13 cellular contexts compared by ENCODE assay signal in the genomic region with DNA sequence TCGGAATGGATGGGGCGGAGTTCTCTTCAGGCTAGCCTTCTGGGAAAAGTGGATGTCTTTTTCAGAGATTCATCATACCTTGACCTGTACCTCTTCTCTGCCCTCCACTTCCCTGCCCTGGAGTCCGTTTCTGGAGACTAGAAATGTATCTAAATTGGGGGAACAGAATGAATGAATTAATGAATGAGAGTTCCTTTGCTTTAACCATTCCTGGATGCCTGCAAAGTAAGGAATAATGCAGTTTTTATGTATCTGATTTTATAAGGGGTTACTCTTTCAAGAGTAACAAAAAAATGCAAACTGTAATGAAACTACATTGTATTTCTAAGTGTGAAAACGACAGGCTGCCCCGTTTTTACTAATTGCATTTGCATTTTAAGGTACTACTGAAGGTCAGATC. TPM values are rescaled to one million over a fixed set of nuclear protein-coding genes. Genes with fewer than 3 reads are reported as not detected.
DNase-seq lines count a peak whose midpoint lies in the region; TF ChIP-seq lines count a peak whose summit lies in the region.
"Had no signal": no experiment of that assay in that cellular context is flagged by ENCODE, and none has a peak within 500 bp of the region (broad histone marks: within the 10 kb centered on the region; RNA-seq: fewer than 3 reads in every experiment).

No MANE protein-coding gene starts in this region.

- H3K27ac ChIP-seq in colonic mucosa (peak overlapping the region; percentile 94), spleen (no peak overlapping the region)

- H3K27me3 ChIP-seq in colonic mucosa (no peaks in the 10 kb centered on the region), kidney epithelial cell (ENCODE audit: control insufficient read depth, insufficient read depth, low read length) (no peaks in the 10 kb centered on the region), spleen (replicated peaks in 1 of 7) (peaks cover 0 to 89% (median 26%) of the 10 kb centered on the region in 7 donors)

- DNase-seq in HFF-Myc (ENCODE audit: extremely low read depth, low read depth) (no peak), colonic mucosa (no peak), kidney epithelial cell (ENCODE audit: low read depth) (no peak), spleen (no peak), SKM-1 (lab: John Stamatoyannopoulos, UW; ENCODE audit: unreplicated experiment) (no peak), EL (no peak), cardiac septum (ENCODE audit: low spot score) (no peak), CD1c-positive myeloid dendritic cell (ENCODE audit: extremely low spot score) (no peak)
- DNase-seq: activated CD4-positive, alpha-beta memory T cell treated with anti-CD3 and anti-CD28 coated beads, Interleukin-2, amount 10 ng/mL, durations not matched to agents 7 days and 5 days; cerebellar nuclear complex; NCI-H2171; SHP77; stimulated activated naive B cell treated with anti-CD40 and anti-IgM and Interleukin-4, amounts not matched to agents 10 μg/mL and 1 μg/mL and 100 μg/mL, for 72 hours had no signal

- TF ChIP-seq POLR2A in spleen (IDR thresholded peaks at IDR 0.05): no peak

- H3K9me3 ChIP-seq in colonic mucosa (no peaks in the 10 kb centered on the region), spleen (peaks cover 0 to 14% (median 0%) of the 10 kb centered on the region in 8 donors)

- no peaks in the 10 kb centered on the region for H3K36me3 ChIP-seq in colonic mucosa
- no peaks in the 10 kb centered on the region for H3K36me3 ChIP-seq in kidney epithelial cell (ENCODE audit: control insufficient read depth, insufficient read depth, low read length)
- no peaks in the 10 kb centered on the region for H3K36me3 ChIP-seq in spleen

- H3K4me3 ChIP-seq in HFF-Myc (replicated peaks; ENCODE audit: low read depth, low read length) (peak overlapping the region; percentile 89), colonic mucosa (peak overlapping the region; percentile 64), kidney epithelial cell (ENCODE audit: low read depth, low read length) (peak overlapping the region; percentile 65), spleen (peak overlapping the region in 6 of 8 donors; percentile 3 to 77 (median 54))

- TF ChIP-seq CTCF in HFF-Myc (IDR thresholded peaks at IDR 0.05; ENCODE audit: low read depth, low read length, missing control alignments): no peak
- no peak for TF ChIP-seq CTCF in colonic mucosa (IDR thresholded peaks at IDR 0.05)
- TF ChIP-seq CTCF in kidney epithelial cell (IDR thresholded peaks at IDR 0.05; ENCODE audit: insufficient read depth, low read length, poor library complexity, severe bottlenecking): no peak
- TF ChIP-seq CTCF in spleen (IDR thresholded peaks at IDR 0.05 in 8 of 11, conservative IDR thresholded peaks at IDR 0.05 in 3 of 11): no peak

- H3K4me1 ChIP-seq in colonic mucosa (peaks cover 3% of the 10 kb centered on the region), spleen (peaks cover 5 to 60% (median 29%) of the 10 kb centered on the region in 6 donors)

- WGBS in spleen, 5 donors: 66 to 74% (median 69%) methylated on average over 5 of the region's 5 CpGs

- intact Hi-C loops in colonic mucosa (cut with DNase I) (no loop called here), spleen (cut with DNase I; ENCODE audit: low total_unique reads) (no loop called here), cardiac septum (cut with DNase I) (no loop called here)

- H3K9ac ChIP-seq in colonic mucosa (ENCODE audit: low read depth in 2 of 2, low read length in 2 of 2): peak overlapping the region in 1 of 2 donors; percentile 89

RNA-seq across cellular contexts. Expression of a gene that starts 2.0 kb away (rescaled TPM):
- 10 to 100 TPM; 22.1 to 35.7 TPM for total RNA-seq in colonic mucosa
- 13.5 and 14.9 TPM in 2 replicates for total RNA-seq in kidney epithelial cell
- total RNA-seq in spleen: 1 to 10 TPM; 6.1 to 9.9 (median 7.3) TPM
- 1 to 10 TPM; 1.6 to 2.7 (median 1.8) TPM for polyA plus RNA-seq in spleen
- 2.4 TPM for total RNA-seq in cardiac septum

RNA-seq across cellular contexts. Expression of a gene that starts 2.4 kb away (rescaled TPM):
- total RNA-seq in colonic mucosa (10 to 100 TPM; 41.5 to 69.8 TPM), kidney epithelial cell (43.2 and 45.7 TPM in 2 replicates), spleen (10 to 100 TPM; 44.1 to 95.3 (median 66.3) TPM), cardiac septum (57.4 TPM)
- 10 to 100 TPM; 14.7 to 26.8 (median 19.1) TPM for polyA plus RNA-seq in spleen
